Comparison of ENCODE assay signal across 8 cellular contexts in the genomic region with DNA sequence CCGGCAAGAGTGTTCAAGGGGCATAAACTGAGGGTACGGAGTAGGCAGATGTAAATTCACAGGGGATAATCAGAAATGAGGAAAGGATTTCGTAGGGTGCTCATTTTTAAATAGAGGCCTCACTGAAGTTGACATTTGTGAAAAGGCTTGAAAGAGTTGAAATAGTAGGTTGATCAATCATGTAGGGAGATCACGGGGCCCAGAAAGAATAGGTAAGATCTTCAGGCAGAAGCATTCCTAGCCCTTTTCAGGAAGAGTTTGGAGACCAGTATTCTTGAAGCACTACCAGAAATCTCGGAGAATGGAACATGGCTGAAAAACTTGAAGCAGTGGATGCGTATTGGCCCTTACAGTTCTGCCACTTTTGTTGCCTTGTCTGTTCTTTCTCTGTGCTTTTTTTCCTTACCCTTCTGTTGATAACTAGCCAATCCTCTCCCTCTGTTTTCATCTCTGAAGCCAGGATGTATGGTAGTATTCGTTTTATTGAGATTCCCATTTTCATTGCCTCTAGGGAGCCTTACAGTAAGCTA. TPM values are rescaled to one million over a fixed set of nuclear protein-coding genes. Genes with fewer than 3 reads are reported as not detected.
DNase-seq lines count a peak whose midpoint lies in the region; ATAC-seq and TF ChIP-seq lines count a peak whose summit lies in the region.

No MANE protein-coding gene starts in this region.

- peak overlapping the region; percentile 79 to 99 (median 97) for H3K27ac ChIP-seq in heart left ventricle
- peak overlapping the region; percentile 77 for H3K27ac ChIP-seq in VCaP
- H3K27ac ChIP-seq in stomach smooth muscle (ENCODE audit: low read length) = peak overlapping the region; percentile 98

- H3K4me1 ChIP-seq in heart left ventricle (peaks cover 0 to 34% (median 14%) of the 10 kb centered on the region in 12 donors), stomach smooth muscle (ENCODE audit: control insufficient read depth, insufficient read depth, low read length) (no peaks in the 10 kb centered on the region)

- H3K4me3 ChIP-seq in heart left ventricle = peak overlapping the region; percentile 4 to 96 (median 87)
- H3K4me3 ChIP-seq in iPS-11a (ENCODE audit: low read depth, low read length) = peak overlapping the region; percentile 99
- H3K4me3 ChIP-seq in stomach smooth muscle (ENCODE audit: low read length in 2 of 2) = peak overlapping the region; percentile 94 to 96

- no peaks in the 10 kb centered on the region for H3K9me3 ChIP-seq in heart left ventricle
- H3K9me3 ChIP-seq in stomach smooth muscle (ENCODE audit: control insufficient read depth in 2 of 2, low read length in 2 of 2) = no peaks in the 10 kb centered on the region

- no peaks in the 10 kb centered on the region for H3K27me3 ChIP-seq in heart left ventricle
- no peaks in the 10 kb centered on the region for H3K27me3 ChIP-seq in stomach smooth muscle (ENCODE audit: control insufficient read depth in 1 of 2, insufficient read depth in 2 of 2, low read length in 2 of 2)

- intact Hi-C loops in heart left ventricle (cut with DNase I) (loop anchor here in 7 of 10 donors (1.0 to 10.0 kb wide), 5 partner anchors 144 to 796 kb away; partner anchors contain the start of genes RASA1 (in 6 of the 7) and COX7C (in 1 of the 7)), Right ventricle myocardium inferior (cut with DNase I) (loop anchor here (5.0 to 10.0 kb wide), 2 partner anchors 146 to 1272 kb away; partner anchors contain the start of gene RASA1)

- H3K36me3 ChIP-seq in heart left ventricle = peaks cover 0 to 30% (median 22%) of the 10 kb centered on the region in 9 donors
- peaks cover 3 to 17% of the 10 kb centered on the region in 2 donors for H3K36me3 ChIP-seq in stomach smooth muscle (ENCODE audit: control insufficient read depth in 2 of 2, insufficient read depth in 2 of 2, low read length in 2 of 2)

- WGBS in heart left ventricle, 4 donors = 23 to 28% (median 26%) methylated on average over 7 of the region's 7 CpGs

- H3K9ac ChIP-seq in stomach smooth muscle (ENCODE audit: low read length in 2 of 2) = peak overlapping the region; percentile 92 to 99

- no peak for TF ChIP-seq CTCF in heart left ventricle (IDR thresholded peaks at IDR 0.05)
- no peak for TF ChIP-seq CTCF in VCaP (conservative IDR thresholded peaks at IDR 0.05)

- DNase-seq in heart left ventricle (no peak), Right ventricle myocardium inferior (ENCODE audit: missing footprints) (no peak), NCI-H2171 (lab: John Stamatoyannopoulos, UW) (no peak)
- DNase-seq in activated CD4-positive, CD25-positive, alpha-beta regulatory T cell treated with anti-CD3 and anti-CD28 coated beads, Interleukin-2, amount 50 U/mL, for 72 hours = no peak

- ATAC-seq in heart left ventricle = peak in 1 of 4 donors; percentile 1
- no peak for ATAC-seq in Right ventricle myocardium inferior
- peak; percentile 9 for ATAC-seq in HG03045 (IDR thresholded peaks at IDR 0.05; ENCODE audit: unreplicated experiment)

- no peak for TF ChIP-seq POLR2A in heart left ventricle (IDR thresholded peaks at IDR 0.05)

RNA-seq across cellular contexts. Expression of gene CCNH, which starts 0.5 kb away (rescaled TPM):
- 10 to 100 TPM; 22.2 to 41.3 (median 23.3) TPM for total RNA-seq in heart left ventricle
- polyA plus RNA-seq in heart left ventricle = 10 to 100 TPM; 27.9 to 36.0 TPM
- 18.4 TPM for total RNA-seq in Right ventricle myocardium inferior
